10 cellular contexts compared by ENCODE assay signal in the genomic region with DNA sequence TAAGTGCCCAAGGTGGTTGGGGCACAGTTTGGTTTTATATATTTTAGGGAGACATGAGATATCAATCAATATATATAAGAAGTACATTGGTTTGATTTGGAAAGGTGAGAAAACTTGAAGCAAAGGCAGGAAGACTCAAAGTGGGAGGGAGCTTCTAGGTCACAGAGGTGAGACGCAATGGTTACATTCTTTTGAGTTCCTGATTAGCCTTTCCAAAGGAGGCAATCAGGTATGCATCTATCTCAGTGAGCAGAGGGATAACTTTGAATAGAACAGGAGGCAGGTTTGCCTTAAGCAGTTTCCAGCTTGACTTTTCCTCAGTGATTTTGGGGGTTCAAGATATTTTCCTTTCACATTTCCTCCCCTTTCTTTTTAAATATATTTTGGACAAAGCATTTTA. TPM values are rescaled to one million over a fixed set of nuclear protein-coding genes. Genes with fewer than 3 reads are reported as not detected.
"Had no signal": no experiment of that assay in that cellular context is flagged by ENCODE, and none has a peak within 500 bp of the region (broad histone marks: within the 10 kb centered on the region; RNA-seq: fewer than 3 reads in every experiment).

No MANE protein-coding gene starts in this region.

- H3K27me3 Mint-ChIP-seq: IgD-negative memory B cell had no signal

- H3K36me3 Mint-ChIP-seq: IgD-negative memory B cell had no signal

- H3K4me2 ChIP-seq: KMS-11 had no signal

- H3K4me3 Mint-ChIP-seq: IgD-negative memory B cell had no signal

- H3K27ac Mint-ChIP-seq: IgD-negative memory B cell had no signal

- H3K4me1 Mint-ChIP-seq: IgD-negative memory B cell had no signal

- FAIRE-seq: HepG2, HTR-8/SVneo, K562 had no signal

- ATAC-seq: HepG2, K562 had no signal

- H3K4me3 ChIP-seq: K562 had no signal

- H3K27ac ChIP-seq: HL-60, KMS-11 had no signal

- DNase-seq: IMR-90, KBM-7, KG1 had no signal

- H3K9ac ChIP-seq: KMS-11 had no signal

RNA-seq across cellular contexts. Expression of a gene that starts 58.0 kb away (rescaled TPM):
- total RNA-seq: HepG2, HT-29, IMR-90, K562 had no signal
- polyA plus RNA-seq: IgD-negative memory B cell, IMR-90 had no signal
